In genomic region chr22:25742918-25743708, GRCh38 we compare ENCODE assay signal across 22 cellular contexts. TPM values are rescaled to one million over a fixed set of nuclear protein-coding genes. Genes with fewer than 3 reads are reported as not detected.
A peak's percentile ranks its signal among the peaks of the same experiment; 100 is the strongest.
DNase-seq lines count a peak whose midpoint lies in the region; ATAC-seq and TF ChIP-seq lines count a peak whose summit lies in the region.
"Had no signal": no experiment of that assay in that cellular context is flagged by ENCODE, and none has a peak within 500 bp of the region (broad histone marks: within the 10 kb centered on the region; RNA-seq: fewer than 3 reads in every experiment).

No MANE protein-coding gene starts in this region.

- H3K27ac Mint-ChIP-seq in activated naive CD8-positive, alpha-beta T cell treated with anti-CD3 and anti-CD28 coated beads for 36 hours = peak overlapping the region; percentile 5
- H3K27ac Mint-ChIP-seq in activated naive CD8-positive, alpha-beta T cell treated with anti-CD3 and anti-CD28 coated beads, Interleukin-2, amount 50 U/mL, for 24 hours = no peak overlapping the region
- H3K27ac Mint-ChIP-seq: GM23338 had no signal

- TF ChIP-seq CTCF in right atrium auricular region (IDR thresholded peaks at IDR 0.05) = no peak
- TF ChIP-seq CTCF in thoracic aorta (IDR thresholded peaks at IDR 0.05) = no peak
- TF ChIP-seq CTCF in thyroid gland (IDR thresholded peaks at IDR 0.05) = no peak

- no peak for TF ChIP-seq POLR2A in thyroid gland (IDR thresholded peaks at IDR 0.05)

- H3K9me3 Mint-ChIP-seq in activated naive CD8-positive, alpha-beta T cell treated with anti-CD3 and anti-CD28 coated beads for 36 hours = no peaks in the 10 kb centered on the region
- no peaks in the 10 kb centered on the region for H3K9me3 Mint-ChIP-seq in activated naive CD8-positive, alpha-beta T cell treated with anti-CD3 and anti-CD28 coated beads, Interleukin-2, amount 50 U/mL, for 24 hours
- H3K9me3 Mint-ChIP-seq: GM23338; naive thymus-derived CD8-positive, alpha-beta T cell had no signal

- H3K36me3 ChIP-seq in SJCRH30 (peaks cover 10% of the 10 kb centered on the region), right atrium auricular region (no peaks in the 10 kb centered on the region), thoracic aorta (no peaks in the 10 kb centered on the region), thyroid gland (no peaks in the 10 kb centered on the region)
- H3K36me3 ChIP-seq: prostate gland, SJSA1, stomach had no signal

- H3K27me3 ChIP-seq in SJCRH30 = no peaks in the 10 kb centered on the region
- no peaks in the 10 kb centered on the region for H3K27me3 ChIP-seq in right atrium auricular region
- no peaks in the 10 kb centered on the region for H3K27me3 ChIP-seq in thoracic aorta (replicated peaks; ENCODE audit: insufficient read depth)
- no peaks in the 10 kb centered on the region for H3K27me3 ChIP-seq in thyroid gland
- H3K27me3 ChIP-seq: SJSA1 had no signal

- intact Hi-C loops in thyroid gland (cut with DNase I) = no loop called here

- ATAC-seq in activated naive CD8-positive, alpha-beta T cell treated with anti-CD3 and anti-CD28 coated beads, Interleukin-2, amount 50 U/mL, for 24 hours = no peak
- no peak for ATAC-seq in thoracic aorta (ENCODE audit: insufficient number of reproducible peaks, low FRiP score, low read depth)
- ATAC-seq: GM12878; GM23338; naive thymus-derived CD8-positive, alpha-beta T cell had no signal

- H3K4me3 ChIP-seq in SJCRH30 (peak overlapping the region; percentile 78), right atrium auricular region (peak overlapping the region; percentile 52 to 65), thoracic aorta (peak overlapping the region; percentile 89), thyroid gland (replicated peaks in 1 of 3) (no peak overlapping the region)
- H3K4me3 ChIP-seq: GM12878, GM23338, lung, prostate gland, SJSA1, stomach had no signal

- peak overlapping the region; percentile 91 for H3K27ac ChIP-seq in SJCRH30
- peak overlapping the region; percentile 88 to 94 for H3K27ac ChIP-seq in right atrium auricular region
- H3K27ac ChIP-seq in thoracic aorta = peak overlapping the region; percentile 93 to 94
- no peak overlapping the region for H3K27ac ChIP-seq in thyroid gland
- H3K27ac ChIP-seq in substantia nigra (ENCODE audit: low read depth, low read length, poor library complexity, severe bottlenecking) = no peak overlapping the region
- H3K27ac ChIP-seq: prostate gland, SJSA1, stomach had no signal

- no peaks in the 10 kb centered on the region for H3K27me3 Mint-ChIP-seq in activated naive CD8-positive, alpha-beta T cell treated with anti-CD3 and anti-CD28 coated beads for 36 hours
- H3K27me3 Mint-ChIP-seq in activated naive CD8-positive, alpha-beta T cell treated with anti-CD3 and anti-CD28 coated beads, Interleukin-2, amount 50 U/mL, for 24 hours = peaks cover 3% of the 10 kb centered on the region

- peaks cover 28% of the 10 kb centered on the region for H3K4me1 Mint-ChIP-seq in activated naive CD8-positive, alpha-beta T cell treated with anti-CD3 and anti-CD28 coated beads for 36 hours
- H3K4me1 Mint-ChIP-seq in activated naive CD8-positive, alpha-beta T cell treated with anti-CD3 and anti-CD28 coated beads, Interleukin-2, amount 50 U/mL, for 24 hours = peaks cover 35% of the 10 kb centered on the region

- H3K4me3 Mint-ChIP-seq in activated naive CD8-positive, alpha-beta T cell treated with anti-CD3 and anti-CD28 coated beads for 36 hours = peak overlapping the region; percentile 2
- H3K4me3 Mint-ChIP-seq in activated naive CD8-positive, alpha-beta T cell treated with anti-CD3 and anti-CD28 coated beads, Interleukin-2, amount 50 U/mL, for 24 hours = no peak overlapping the region
- H3K4me3 Mint-ChIP-seq: GM23338 had no signal

- H3K9me3 ChIP-seq in SJCRH30 (replicated peaks) (no peaks in the 10 kb centered on the region), right atrium auricular region (no peaks in the 10 kb centered on the region), thoracic aorta (no peaks in the 10 kb centered on the region), thyroid gland (no peaks in the 10 kb centered on the region)
- H3K9me3 ChIP-seq: prostate gland, SJSA1, stomach had no signal

- no peak for DNase-seq in activated naive CD8-positive, alpha-beta T cell treated with anti-CD3 and anti-CD28 coated beads for 36 hours
- DNase-seq in activated naive CD8-positive, alpha-beta T cell treated with anti-CD3 and anti-CD28 coated beads, Interleukin-2, amount 50 U/mL, for 24 hours = no peak
- DNase-seq in SJCRH30 (peak; percentile 41 to 57), right atrium auricular region (ENCODE audit: low spot score) (no peak), thoracic aorta (ENCODE audit: low spot score) (no peak), thyroid gland (no peak), substantia nigra (lab: John Stamatoyannopoulos, UW) (no peak), activated T-cell treated with anti-CD3 and anti-CD28 coated beads for 4 hours (no peak)
- DNase-seq: activated CD4-positive, alpha-beta T cell treated with anti-CD3 and anti-CD28 coated beads for 48 hours; cortex of kidney; naive thymus-derived CD8-positive, alpha-beta T cell; NCI-H187; NCI-H510A; stimulated activated CD4-positive, alpha-beta T cell treated with anti-CD3 and anti-CD28 coated beads, Interleukin-15, amount 100 ng/mL, for 24 hours; stomach; T1000 had no signal

- 89 to 90% methylated on average over 3 to 6 of the region's 6 CpGs for WGBS in thyroid gland, 2 donors

- peaks cover 43% of the 10 kb centered on the region for H3K4me1 ChIP-seq in SJCRH30
- peaks cover 0 to 24% of the 10 kb centered on the region in 2 donors for H3K4me1 ChIP-seq in right atrium auricular region
- H3K4me1 ChIP-seq in thoracic aorta (ENCODE audit: control insufficient read depth in 1 of 2, low read depth in 2 of 2) = peaks cover 9 to 39% of the 10 kb centered on the region in 2 donors
- no peaks in the 10 kb centered on the region for H3K4me1 ChIP-seq in thyroid gland
- H3K4me1 ChIP-seq: prostate gland had no signal

- H3K36me3 Mint-ChIP-seq in activated naive CD8-positive, alpha-beta T cell treated with anti-CD3 and anti-CD28 coated beads for 36 hours = peaks cover 3% of the 10 kb centered on the region
- H3K36me3 Mint-ChIP-seq in activated naive CD8-positive, alpha-beta T cell treated with anti-CD3 and anti-CD28 coated beads, Interleukin-2, amount 50 U/mL, for 24 hours (ENCODE audit: low read depth) = no peaks in the 10 kb centered on the region
- H3K36me3 Mint-ChIP-seq: naive thymus-derived CD8-positive, alpha-beta T cell had no signal

RNA-seq across cellular contexts. Expression of gene MYO18B, which starts 1.1 kb away (rescaled TPM):
- total RNA-seq in activated naive CD8-positive, alpha-beta T cell treated with anti-CD3 and anti-CD28 coated beads for 36 hours = 1 to 10 TPM; 1.6 to 2.1 TPM
- 32.4 and 40.6 TPM in 2 replicates for total RNA-seq in SJCRH30 (2014; rRNA removed; shearing (Covaris generic))
- 100 to 1,000 TPM; 119 to 247 TPM for total RNA-seq in right atrium auricular region
- total RNA-seq in thoracic aorta = 10 to 100 TPM; 45.6 to 73.5 TPM
- total RNA-seq in thyroid gland = under 1 TPM in 1 of 4 donors, not detected in 3; 0.33 TPM
- total RNA-seq: epithelial cell of proximal tubule had no signal

Comparison
In these comparisons a context has a peak if more than half of its experiments do, and no peak if none do; other contexts are left out.
1. DNase-seq: peak in SJCRH30 (2 of 2); none in activated naive CD8-positive, alpha-beta T cell treated with anti-CD3 and anti-CD28 coated beads for 36 hours (single experiment), activated naive CD8-positive, alpha-beta T cell treated with anti-CD3 and anti-CD28 coated beads, Interleukin-2, amount 50 U/mL, for 24 hours (single experiment), right atrium auricular region (single experiment), thoracic aorta (single experiment), thyroid gland (0 of 2), substantia nigra (0 of 49) and activated T-cell treated with anti-CD3 and anti-CD28 coated beads for 4 hours (single experiment).
2. H3K27ac ChIP-seq: peak in SJCRH30 (single experiment), right atrium auricular region (2 of 2) and thoracic aorta (2 of 2); none in thyroid gland (0 of 3) and substantia nigra (single experiment).
3. H3K4me3 ChIP-seq: peak in SJCRH30 (single experiment), right atrium auricular region (2 of 2) and thoracic aorta (single experiment); none in thyroid gland (0 of 3).
4. RNA of gene MYO18B, which starts 1.1 kb away (total RNA-seq): 119 to 247 TPM in right atrium auricular region, 45.6 to 73.5 TPM in thoracic aorta and 32.4 to 40.6 TPM in SJCRH30; 1.6 to 2.1 TPM in activated naive CD8-positive, alpha-beta T cell treated with anti-CD3 and anti-CD28 coated beads for 36 hours and 0.33 TPM in thyroid gland; every median in the first group is over 10 times any median in the second.